12 cellular contexts compared by ENCODE assay signal in genomic region chr1:8082945-8083344, GRCh38. TPM values are rescaled to one million over a fixed set of nuclear protein-coding genes. Genes with fewer than 3 reads are reported as not detected.
DNase-seq lines count a peak whose midpoint lies in the region; ATAC-seq, FAIRE-seq and TF ChIP-seq lines count a peak whose summit lies in the region.
"Had no signal": no experiment of that assay in that cellular context is flagged by ENCODE, and none has a peak within 500 bp of the region (broad histone marks: within the 10 kb centered on the region; RNA-seq: fewer than 3 reads in every experiment).

No MANE protein-coding gene starts in this region.

- H3K4me3 Mint-ChIP-seq in T-helper 2 cell treated with Interferon-gamma antibody and Interleukin-4, amounts not matched to agents 5 μg/mL and 100 μg/mL, for 36 hours, result no peak overlapping the region
- H3K4me3 Mint-ChIP-seq: activated T-cell treated with anti-CD3 and anti-CD28 coated beads, Interleukin-2, amount 50 U/mL, for 72 hours had no signal

- intact Hi-C loops in left ventricle myocardium inferior (cut with micrococcal nuclease), result no loop called here

- H3K9me3 ChIP-seq in left ventricle myocardium inferior (replicated peaks) (peaks cover 9% of the 10 kb centered on the region), small intestine (ENCODE audit: control insufficient read depth, low read depth) (no peaks in the 10 kb centered on the region)

- no peaks in the 10 kb centered on the region for H3K27me3 Mint-ChIP-seq in T-helper 2 cell treated with Interferon-gamma antibody and Interleukin-4, amounts not matched to agents 5 μg/mL and 100 μg/mL, for 36 hours (ENCODE audit: low read depth)

- H3K4me1 Mint-ChIP-seq in T-helper 2 cell treated with Interferon-gamma antibody and Interleukin-4, amounts not matched to agents 5 μg/mL and 100 μg/mL, for 36 hours (ENCODE audit: low read depth), result peaks cover 2% of the 10 kb centered on the region

- no peaks in the 10 kb centered on the region for H3K36me3 Mint-ChIP-seq in T-helper 2 cell treated with Interferon-gamma antibody and Interleukin-4, amounts not matched to agents 5 μg/mL and 100 μg/mL, for 36 hours (ENCODE audit: low read depth)

- H3K27ac ChIP-seq in left ventricle myocardium inferior (replicated peaks), result peak overlapping the region; percentile 80
- peak overlapping the region in 1 of 2 donors; percentile 86 for H3K27ac ChIP-seq in small intestine (ENCODE audit: low read depth in 1 of 2, low read length in 1 of 2)

- no peaks in the 10 kb centered on the region for H3K9me3 Mint-ChIP-seq in T-helper 2 cell treated with Interferon-gamma antibody and Interleukin-4, amounts not matched to agents 5 μg/mL and 100 μg/mL, for 36 hours
- H3K9me3 Mint-ChIP-seq: activated T-cell treated with anti-CD3 and anti-CD28 coated beads, Interleukin-2, amount 50 U/mL, for 72 hours had no signal

- H3K27me3 ChIP-seq in left ventricle myocardium inferior (ENCODE audit: low read depth) (no peaks in the 10 kb centered on the region), small intestine (ENCODE audit: control insufficient read depth in 2 of 2, insufficient read depth in 2 of 2, low read length in 2 of 2) (no peaks in the 10 kb centered on the region)

- no peak for TF ChIP-seq CTCF in left ventricle myocardium inferior (IDR thresholded peaks at IDR 0.05; ENCODE audit: borderline replicate concordance)

- no peak for ATAC-seq in GM18870 (IDR thresholded peaks at IDR 0.05; ENCODE audit: unreplicated experiment)
- ATAC-seq: activated T-cell treated with anti-CD3 and anti-CD28 coated beads, Interleukin-2, amount 50 U/mL, for 72 hours had no signal

- H3K36me3 ChIP-seq in left ventricle myocardium inferior, result no peaks in the 10 kb centered on the region
- H3K36me3 ChIP-seq in small intestine (ENCODE audit: control insufficient read depth in 2 of 2, insufficient read depth in 2 of 2, low read length in 2 of 2), result no peaks in the 10 kb centered on the region

- H3K27ac Mint-ChIP-seq in T-helper 2 cell treated with Interferon-gamma antibody and Interleukin-4, amounts not matched to agents 5 μg/mL and 100 μg/mL, for 36 hours, result no peak overlapping the region
- H3K27ac Mint-ChIP-seq: activated T-cell treated with anti-CD3 and anti-CD28 coated beads, Interleukin-2, amount 50 U/mL, for 72 hours had no signal

- WGBS in small intestine, 3 donors, result 48 to 59% (median 56%) methylated on average over 2 of the region's 2 CpGs

- H3K4me1 ChIP-seq in left ventricle myocardium inferior, result peaks cover 36% of the 10 kb centered on the region
- peaks cover 4 to 8% of the 10 kb centered on the region in 2 donors for H3K4me1 ChIP-seq in small intestine (ENCODE audit: control insufficient read depth in 2 of 2, insufficient read depth in 1 of 2, low read depth in 1 of 2, low read length in 1 of 2)

- H3K4me3 ChIP-seq in left ventricle myocardium inferior (no peak overlapping the region), small intestine (ENCODE audit: low read depth in 1 of 2, low read length in 2 of 2) (no peak overlapping the region)

- DNase-seq in GM04503 (ENCODE audit: low read depth) (peak; percentile 76), amniotic epithelial cell (ENCODE audit: low read depth) (peak; percentile 97), left ventricle myocardium inferior (peak; percentile 26), small intestine (peak; percentile 68), NCI-H1436 treated with DMSO at 0.1 percent for 48 hours (lab: John Stamatoyannopoulos, UW) (no peak)
- no peak for DNase-seq in activated CD8-positive, alpha-beta memory T cell treated with anti-CD3 and anti-CD28 coated beads for 24 hours
- DNase-seq in T-helper 2 cell treated with Interferon-gamma antibody and Interleukin-4, amounts not matched to agents 5 μg/mL and 100 μg/mL, for 36 hours (ENCODE audit: low spot score), result no peak
- DNase-seq: activated T-cell treated with anti-CD3 and anti-CD28 coated beads, Interleukin-2, amount 50 U/mL, for 72 hours; central memory CD4-positive, alpha-beta T cell had no signal

- FAIRE-seq in small intestine (lab: Jason Lieb, UNC), result no peak
- FAIRE-seq: D721Med, GM18507 had no signal

RNA-seq across cellular contexts. Expression of gene ERRFI1, which starts 56.8 kb away (rescaled TPM):
- total RNA-seq in left ventricle myocardium inferior, result 10.8 TPM
- 10 to 100 TPM; 32.5 to 39.1 (median 35.7) TPM for polyA plus RNA-seq in small intestine

Comparison
In these comparisons a context has a peak if more than half of its experiments do, and no peak if none do; other contexts are left out.
1. DNase-seq: peak in GM04503 (single experiment), amniotic epithelial cell (single experiment), left ventricle myocardium inferior (single experiment) and small intestine (single experiment); none in NCI-H1436 treated with DMSO at 0.1 percent for 48 hours (single experiment), activated CD8-positive, alpha-beta memory T cell treated with anti-CD3 and anti-CD28 coated beads for 24 hours (single experiment) and T-helper 2 cell treated with Interferon-gamma antibody and Interleukin-4, amounts not matched to agents 5 μg/mL and 100 μg/mL, for 36 hours (single experiment).